23 cellular contexts compared by ENCODE assay signal in genomic region chr11:68006606-68007166, GRCh38. TPM values are rescaled to one million over a fixed set of nuclear protein-coding genes. Genes with fewer than 3 reads are reported as not detected.
DNase-seq lines count a peak whose midpoint lies in the region; ATAC-seq and TF ChIP-seq lines count a peak whose summit lies in the region.
"Had no signal": no experiment of that assay in that cellular context is flagged by ENCODE, and none has a peak within 500 bp of the region (broad histone marks: within the 10 kb centered on the region; RNA-seq: fewer than 3 reads in every experiment).

No MANE protein-coding gene starts in this region.

- peaks cover 0 to 16% (median 0%) of the 10 kb centered on the region in 11 experiments; a peak in 5 of 22 replicates for H4K20me1 ChIP-seq in BLaER1 treated with 17β-estradiol and CSF1 and Interleukin-3, amounts not matched to agents 10 nM and 100 nM
- H4K20me1 ChIP-seq in OCI-LY3 (ENCODE audit: insufficient read depth, low read length): no peaks in the 10 kb centered on the region

- H3K4me1 ChIP-seq in BLaER1 treated with 17β-estradiol and CSF1 and Interleukin-3, amounts not matched to agents 10 nM and 100 nM: peaks cover 79 to 90% (median 84%) of the 10 kb centered on the region in 10 experiments
- H3K4me1 ChIP-seq in OCI-LY3 (ENCODE audit: low read length) (peaks cover 60% of the 10 kb centered on the region), endodermal cell (ENCODE audit: control insufficient read depth, insufficient read depth, low read length) (no peaks in the 10 kb centered on the region), upper lobe of left lung (peaks cover 26 to 67% (median 50%) of the 10 kb centered on the region in 4 donors), esophagus muscularis mucosa (peaks cover 25 to 56% (median 48%) of the 10 kb centered on the region in 4 donors)

- peak overlapping the region in 10 of 11 experiments; percentile 7 to 98 (median 54); a peak in 16 of 22 replicates for H3K9ac ChIP-seq in BLaER1 treated with 17β-estradiol and CSF1 and Interleukin-3, amounts not matched to agents 10 nM and 100 nM
- H3K9ac ChIP-seq in OCI-LY3 (ENCODE audit: low read length) (no peak overlapping the region), endodermal cell (ENCODE audit: extremely low read depth, low read length, poor library complexity, severe bottlenecking) (no peak overlapping the region)

- H3K27me3 ChIP-seq in BLaER1 treated with 17β-estradiol and CSF1 and Interleukin-3, amounts not matched to agents 10 nM and 100 nM: no peaks in the 10 kb centered on the region
- no peaks in the 10 kb centered on the region for H3K27me3 ChIP-seq in OCI-LY3 (ENCODE audit: low read depth, low read length)
- peaks cover 7% of the 10 kb centered on the region for H3K27me3 ChIP-seq in endodermal cell (ENCODE audit: control insufficient read depth, insufficient read depth, low read length, poor library complexity, severe bottlenecking)
- H3K27me3 ChIP-seq in upper lobe of left lung: no peaks in the 10 kb centered on the region
- H3K27me3 ChIP-seq in esophagus muscularis mucosa: no peaks in the 10 kb centered on the region
- H3K27me3 ChIP-seq: MG63, SJCRH30 had no signal

- peaks cover 10% of the 10 kb centered on the region for H3K9me3 Mint-ChIP-seq in endodermal cell
- H3K9me3 Mint-ChIP-seq in neural crest cell: no peaks in the 10 kb centered on the region

- H3K9me3 ChIP-seq in BLaER1 treated with 17β-estradiol and CSF1 and Interleukin-3, amounts not matched to agents 10 nM and 100 nM (replicated peaks in 1 of 11): no peaks in the 10 kb centered on the region
- H3K9me3 ChIP-seq in OCI-LY3 (ENCODE audit: insufficient read depth, low read length) (no peaks in the 10 kb centered on the region), endodermal cell (ENCODE audit: control insufficient read depth, low read length) (no peaks in the 10 kb centered on the region), upper lobe of left lung (no peaks in the 10 kb centered on the region), esophagus muscularis mucosa (no peaks in the 10 kb centered on the region)
- H3K9me3 ChIP-seq: HAP-1, MG63, SJCRH30 had no signal

- no peak overlapping the region for H3K27ac Mint-ChIP-seq in endodermal cell
- no peak overlapping the region for H3K27ac Mint-ChIP-seq in neural crest cell (ENCODE audit: unreplicated experiment)

- H3K4me3 ChIP-seq in BLaER1 treated with 17β-estradiol and CSF1 and Interleukin-3, amounts not matched to agents 10 nM and 100 nM: no peak overlapping the region; a peak in 1 of 20 replicates
- H3K4me3 ChIP-seq in OCI-LY3 (ENCODE audit: low read length) (no peak overlapping the region), endodermal cell (ENCODE audit: low read length) (no peak overlapping the region), upper lobe of left lung (no peak overlapping the region), esophagus muscularis mucosa (no peak overlapping the region)
- H3K4me3 ChIP-seq: HAP-1, MG63, SJCRH30 had no signal

- H3K4me1 Mint-ChIP-seq in endodermal cell: peaks cover 2% of the 10 kb centered on the region
- peaks cover 30% of the 10 kb centered on the region for H3K4me1 Mint-ChIP-seq in neural crest cell

- no peak for TF ChIP-seq EP300 in upper lobe of left lung (IDR thresholded peaks at IDR 0.05)
- no peak for TF ChIP-seq EP300 in esophagus muscularis mucosa (IDR thresholded peaks at IDR 0.05)

- H3K36me3 Mint-ChIP-seq in endodermal cell (ENCODE audit: low read depth) (peaks cover 4% of the 10 kb centered on the region), neural crest cell (ENCODE audit: low read depth) (no peaks in the 10 kb centered on the region)

- H3K4me2 ChIP-seq in BLaER1 treated with 17β-estradiol and CSF1 and Interleukin-3, amounts not matched to agents 10 nM and 100 nM: peak overlapping the region; percentile 42 to 100 (median 96)
- H3K4me2 ChIP-seq in OCI-LY3 (ENCODE audit: low read length): peak overlapping the region; percentile 9

- ATAC-seq in upper lobe of left lung (ENCODE audit: low FRiP score in 2 of 2): no peak
- no peak for ATAC-seq in HG03196 (IDR thresholded peaks at IDR 0.05; ENCODE audit: unreplicated experiment)

- no peak overlapping the region for H2AFZ ChIP-seq in OCI-LY3 (ENCODE audit: low read depth, low read length)

- H3K4me3 Mint-ChIP-seq in endodermal cell: no peak overlapping the region
- peak overlapping the region; percentile 58 for H3K4me3 Mint-ChIP-seq in neural crest cell

- peaks cover 0 to 13% (median 0%) of the 10 kb centered on the region in 11 experiments; a peak in 4 of 22 replicates for H3K36me3 ChIP-seq in BLaER1 treated with 17β-estradiol and CSF1 and Interleukin-3, amounts not matched to agents 10 nM and 100 nM
- H3K36me3 ChIP-seq in OCI-LY3 (replicated peaks; ENCODE audit: low read depth, low read length) (peaks cover 12% of the 10 kb centered on the region), endodermal cell (ENCODE audit: control insufficient read depth, insufficient read depth, low read length) (no peaks in the 10 kb centered on the region), upper lobe of left lung (no peaks in the 10 kb centered on the region), esophagus muscularis mucosa (no peaks in the 10 kb centered on the region)
- H3K36me3 ChIP-seq: HAP-1, MG63, SJCRH30 had no signal

- intact Hi-C loops in esophagus muscularis mucosa (cut with DNase I): no loop called here

- TF ChIP-seq POLR2A in upper lobe of left lung (IDR thresholded peaks at IDR 0.05) (no peak), esophagus muscularis mucosa (IDR thresholded peaks at IDR 0.05; ENCODE audit: low read depth) (no peak)

- TF ChIP-seq CTCF in OCI-LY3 (IDR thresholded peaks at IDR 0.05; ENCODE audit: low read depth, low read length): no peak
- no peak for TF ChIP-seq CTCF in endodermal cell (conservative IDR thresholded peaks at IDR 0.05)
- TF ChIP-seq CTCF in neural crest cell (conservative IDR thresholded peaks at IDR 0.05): no peak
- TF ChIP-seq CTCF in upper lobe of left lung (IDR thresholded peaks at IDR 0.05): no peak
- no peak for TF ChIP-seq CTCF in esophagus muscularis mucosa (IDR thresholded peaks at IDR 0.05)

- H3K79me2 ChIP-seq in OCI-LY3 (ENCODE audit: low read length): peaks cover 27% of the 10 kb centered on the region

- H3K27me3 Mint-ChIP-seq in endodermal cell (ENCODE audit: insufficient read depth): peaks cover 8% of the 10 kb centered on the region
- peaks cover 36% of the 10 kb centered on the region for H3K27me3 Mint-ChIP-seq in neural crest cell (ENCODE audit: low read depth)

- DNase-seq in endodermal cell: no peak
- no peak for DNase-seq in neural crest cell (ENCODE audit: low read depth, low spot score)
- no peak for DNase-seq in upper lobe of left lung
- no peak for DNase-seq in islet precursor cell
- no peak for DNase-seq in esophagus muscularis mucosa (ENCODE audit: extremely low spot score)
- DNase-seq: DMS79, Kasumi-1, MG63, NCI-H1092, NCI-H1436 treated with DMSO at 0.1 percent for 48 hours, NCI-H2029 treated with DMSO at 0.1 percent for 48 hours, NCI-H2171 treated with DMSO at 0.1 percent for 48 hours, NCI-H446 treated with DMSO at 0.1 percent for 48 hours, OCI-M1, RPMI8226, SJCRH30 had no signal

- peak overlapping the region in 9 of 11 experiments; percentile 25 to 100 (median 96); a peak in 17 of 22 replicates for H3K27ac ChIP-seq in BLaER1 treated with 17β-estradiol and CSF1 and Interleukin-3, amounts not matched to agents 10 nM and 100 nM
- H3K27ac ChIP-seq in OCI-LY3 (ENCODE audit: low read length) (no peak overlapping the region), endodermal cell (ENCODE audit: low read depth, low read length) (peak overlapping the region; percentile 38), upper lobe of left lung (no peak overlapping the region), esophagus muscularis mucosa (replicated peaks in 1 of 4) (no peak overlapping the region)
- H3K27ac ChIP-seq: C4-2B, SJCRH30 had no signal

- WGBS in endodermal cell (ENCODE audit: insufficient coverage in 1 of 2, insufficient read length in 1 of 2), 2 experiments: 98% methylated on average over 6 to 7 of the region's 7 CpGs
- WGBS in upper lobe of left lung, 2 donors: 90 to 95% methylated on average over 4 to 6 of the region's 7 CpGs
- WGBS in esophagus muscularis mucosa: 98% methylated on average over 6 of the region's 7 CpGs

RNA-seq across cellular contexts. Expression of gene UNC93B1, which starts 2.8 kb away (rescaled TPM):
- total RNA-seq in endodermal cell: 10 to 100 TPM; 27.1 to 32.0 TPM
- 13.6 TPM for polyA plus RNA-seq in endodermal cell (2013, experiment 1 of 2)
- polyA plus RNA-seq in endodermal cell (2013, experiment 2 of 2): 10.8 TPM
- 3.9 and 4.3 TPM in 2 replicates for total RNA-seq in neural crest cell
- 100 to 1,000 TPM in 4 of 6 donors, 10 to 100 TPM in 2; 99.3 to 186 (median 124) TPM for total RNA-seq in upper lobe of left lung
- total RNA-seq in esophagus muscularis mucosa: 10 to 100 TPM; 16.6 to 38.4 (median 31.6) TPM
- total RNA-seq: SJCRH30 had no signal

RNA-seq across cellular contexts. Expression of gene ALDH3B1, which starts 3.4 kb away (rescaled TPM):
- under 1 TPM in 1 of 2 donors, not detected in 1; 0.11 TPM for total RNA-seq in endodermal cell
- 0.64 TPM for polyA plus RNA-seq in endodermal cell (2013, experiment 1 of 2)
- polyA plus RNA-seq in endodermal cell (2013, experiment 2 of 2): 0.41 TPM
- total RNA-seq in neural crest cell: 0.23 and 0.35 TPM in 2 replicates
- total RNA-seq in upper lobe of left lung: 100 to 1,000 TPM; 107 to 229 (median 185) TPM
- 10 to 100 TPM; 10.6 to 17.2 (median 12.6) TPM for total RNA-seq in esophagus muscularis mucosa
- total RNA-seq: A673; T-helper 1 cell treated with Interleukin-12 subunit alpha and Interleukin-12 subunit beta and Interleukin-4 antibody, amounts not matched to agents 30 ng/mL and 1 ng/mL, for 36 hours had no signal

RNA-seq across cellular contexts. Expression of gene NDUFS8, which starts 23.8 kb away (rescaled TPM):
- 100 to 1,000 TPM; 150 to 168 TPM for total RNA-seq in endodermal cell
- polyA plus RNA-seq in endodermal cell (2013, experiment 1 of 2): 151 TPM
- 145 TPM for polyA plus RNA-seq in endodermal cell (2013, experiment 2 of 2)
- total RNA-seq in neural crest cell: 150 and 155 TPM in 2 replicates
- total RNA-seq in upper lobe of left lung: 100 to 1,000 TPM in 5 of 6 donors, 10 to 100 TPM in 1; 64.5 to 196 (median 143) TPM
- 100 to 1,000 TPM; 178 to 271 (median 198) TPM for total RNA-seq in esophagus muscularis mucosa

RNA-seq across cellular contexts. Expression of gene TCIRG1, which starts 32.1 kb away (rescaled TPM):
- total RNA-seq in endodermal cell: 10 to 100 TPM; 61.6 to 70.4 TPM
- polyA plus RNA-seq in endodermal cell (2013, experiment 1 of 2): 19.0 TPM
- polyA plus RNA-seq in endodermal cell (2013, experiment 2 of 2): 18.5 TPM
- 8.1 and 10.2 TPM in 2 replicates for total RNA-seq in neural crest cell
- total RNA-seq in upper lobe of left lung: 100 to 1,000 TPM; 141 to 919 (median 287) TPM
- total RNA-seq in esophagus muscularis mucosa: 100 to 1,000 TPM in 1 of 4 donors, 10 to 100 TPM in 3; 61.6 to 124 (median 81.4) TPM

Comparison
In these comparisons a context has a peak if more than half of its experiments do, and no peak if none do; other contexts are left out.
1. H3K27ac ChIP-seq: peak in BLaER1 treated with 17β-estradiol and CSF1 and Interleukin-3, amounts not matched to agents 10 nM and 100 nM (9 of 11) and endodermal cell (single experiment); none in OCI-LY3 (single experiment), upper lobe of left lung (0 of 4) and esophagus muscularis mucosa (0 of 4).
2. H3K9ac ChIP-seq: peak in BLaER1 treated with 17β-estradiol and CSF1 and Interleukin-3, amounts not matched to agents 10 nM and 100 nM (10 of 11); none in OCI-LY3 (single experiment) and endodermal cell (single experiment).